9 cellular contexts compared by ENCODE assay signal in genomic region chr1:220271706-220272046, GRCh38. TPM values are rescaled to one million over a fixed set of nuclear protein-coding genes. Genes with fewer than 3 reads are reported as not detected.
A peak's percentile ranks its signal among the peaks of the same experiment; 100 is the strongest.
DNase-seq lines count a peak whose midpoint lies in the region; ATAC-seq and TF ChIP-seq lines count a peak whose summit lies in the region.
"Had no signal": no experiment of that assay in that cellular context is flagged by ENCODE, and none has a peak within 500 bp of the region (broad histone marks: within the 10 kb centered on the region; RNA-seq: fewer than 3 reads in every experiment).

No MANE protein-coding gene starts in this region.

- H3K4me3 ChIP-seq in CD4-positive, CD25-positive, alpha-beta regulatory T cell (ENCODE audit: low read depth, low read length) = peak overlapping the region; percentile 95
- H3K4me3 ChIP-seq in RWPE2 (ENCODE audit: severe bottlenecking) (peak overlapping the region; percentile 58), foreskin fibroblast (ENCODE audit: low read depth in 1 of 2, low read length in 2 of 2) (peak overlapping the region; percentile 84 to 92), prostate gland (peak overlapping the region; percentile 74 to 90)

- intact Hi-C loops in prostate gland (cut with DNase I) = loop anchor here (5.0 to 10.0 kb wide), 2 partner anchors 256 to 503 kb away; partner anchors contain the start of gene MARK1

- ATAC-seq in CD4-positive, CD25-positive, alpha-beta regulatory T cell (ENCODE audit: low read depth in 2 of 2) = no peak
- ATAC-seq in GM21786 (IDR thresholded peaks at IDR 0.05; ENCODE audit: unreplicated experiment) (peak; percentile 3), RWPE2 (ENCODE audit: low read depth) (peak; percentile 21; the same call in 2 of the 3 replicates), HG03280 (IDR thresholded peaks at IDR 0.05; ENCODE audit: unreplicated experiment) (no peak)

- TF ChIP-seq CTCF in RWPE2 (IDR thresholded peaks at IDR 0.05; ENCODE audit: poor library complexity, severe bottlenecking) (no peak), foreskin fibroblast (IDR thresholded peaks at IDR 0.05; ENCODE audit: low read depth, low read length) (no peak), prostate gland (IDR thresholded peaks at IDR 0.05) (no peak)

- H3K4me1 Mint-ChIP-seq in CD4-positive, CD25-positive, alpha-beta regulatory T cell = peaks cover 9 to 19% (median 14%) of the 10 kb centered on the region in 4 donors

- no peaks in the 10 kb centered on the region for H3K9me3 ChIP-seq in CD4-positive, CD25-positive, alpha-beta regulatory T cell (ENCODE audit: control insufficient read depth in 2 of 2, low read length in 2 of 2)
- no peaks in the 10 kb centered on the region for H3K9me3 ChIP-seq in RWPE2 (ENCODE audit: severe bottlenecking)
- H3K9me3 ChIP-seq in prostate gland = no peaks in the 10 kb centered on the region

- DNase-seq in CD4-positive, CD25-positive, alpha-beta regulatory T cell = peak in 1 of 3 donors; percentile 3
- DNase-seq in RWPE2 (ENCODE audit: low spot score) (no peak), foreskin fibroblast (peak; percentile 31 to 68), prostate gland (ENCODE audit: low spot score) (no peak), T-helper 9 cell (no peak), middle frontal gyrus (ENCODE audit: extremely low spot score, low spot score) (no peak)

- peaks cover 13% of the 10 kb centered on the region for H3K27me3 Mint-ChIP-seq in CD4-positive, CD25-positive, alpha-beta regulatory T cell

- under 1% methylated on average over 12 of the region's 12 CpGs for WGBS in prostate gland

- H3K9me3 Mint-ChIP-seq in CD4-positive, CD25-positive, alpha-beta regulatory T cell = peaks cover 0 to 1% (median 0%) of the 10 kb centered on the region in 7 donors
- H3K9me3 Mint-ChIP-seq: T-cell had no signal

- H3K4me1 ChIP-seq in CD4-positive, CD25-positive, alpha-beta regulatory T cell (ENCODE audit: control insufficient read depth, insufficient read depth, low read length, poor library complexity, severe bottlenecking) = peaks cover 31% of the 10 kb centered on the region
- H3K4me1 ChIP-seq in RWPE2 (ENCODE audit: insufficient read depth, poor library complexity, severe bottlenecking) (peaks cover 5% of the 10 kb centered on the region), prostate gland (replicated peaks) (peaks cover 6% of the 10 kb centered on the region)

- peak overlapping the region; percentile 86 for H3K27ac ChIP-seq in CD4-positive, CD25-positive, alpha-beta regulatory T cell (ENCODE audit: insufficient read depth, low read length, poor library complexity, severe bottlenecking)
- H3K27ac ChIP-seq in RWPE2 (ENCODE audit: poor library complexity, severe bottlenecking) (peak overlapping the region; percentile 42), prostate gland (peak overlapping the region; percentile 68 to 89)

- H3K36me3 Mint-ChIP-seq in CD4-positive, CD25-positive, alpha-beta regulatory T cell = peaks cover 17% of the 10 kb centered on the region

- TF ChIP-seq POLR2A in prostate gland (IDR thresholded peaks at IDR 0.05) = no peak

- no peak overlapping the region for H3K4me3 Mint-ChIP-seq in CD4-positive, CD25-positive, alpha-beta regulatory T cell
- H3K4me3 Mint-ChIP-seq: T-cell had no signal

- H3K36me3 ChIP-seq in CD4-positive, CD25-positive, alpha-beta regulatory T cell (ENCODE audit: control insufficient read depth, insufficient read depth, low read length) = peaks cover 18% of the 10 kb centered on the region
- H3K36me3 ChIP-seq in RWPE2 (ENCODE audit: low read depth) (peaks cover 2% of the 10 kb centered on the region; the same call in 1 of the 2 replicates), prostate gland (no peaks in the 10 kb centered on the region)

- no peaks in the 10 kb centered on the region for H3K27me3 ChIP-seq in CD4-positive, CD25-positive, alpha-beta regulatory T cell (ENCODE audit: control insufficient read depth, insufficient read depth, low read length)
- H3K27me3 ChIP-seq in RWPE2 (ENCODE audit: insufficient read depth, poor library complexity, severe bottlenecking) (no peaks in the 10 kb centered on the region), prostate gland (replicated peaks; ENCODE audit: insufficient read depth) (no peaks in the 10 kb centered on the region)

- no peak overlapping the region for H3K27ac Mint-ChIP-seq in CD4-positive, CD25-positive, alpha-beta regulatory T cell
- H3K27ac Mint-ChIP-seq: T-cell had no signal

RNA-seq across cellular contexts. Expression of gene RAB3GAP2, which starts 0.6 kb away (rescaled TPM):
- total RNA-seq in CD4-positive, CD25-positive, alpha-beta regulatory T cell = 48.0 TPM
- 10 to 100 TPM; 13.7 to 23.2 (median 19.8) TPM for polyA plus RNA-seq in CD4-positive, CD25-positive, alpha-beta regulatory T cell
- 10 to 100 TPM; 17.6 to 20.7 TPM for total RNA-seq in prostate gland

Comparison
In these comparisons a context has a peak if more than half of its experiments do, and no peak if none do; other contexts are left out.
1. ATAC-seq: peak in GM21786 (single experiment) and RWPE2 (single experiment); none in CD4-positive, CD25-positive, alpha-beta regulatory T cell (0 of 2) and HG03280 (single experiment).
2. DNase-seq: peak in foreskin fibroblast (2 of 2); none in RWPE2 (single experiment), prostate gland (single experiment), T-helper 9 cell (single experiment) and middle frontal gyrus (single experiment).
3. Peak in every context shown above with its lines, with median percentiles within 50 percentile points of each other: H3K27ac ChIP-seq and H3K4me3 ChIP-seq.